1 cellular context compared by ENCODE assay signal in the genomic region with DNA sequence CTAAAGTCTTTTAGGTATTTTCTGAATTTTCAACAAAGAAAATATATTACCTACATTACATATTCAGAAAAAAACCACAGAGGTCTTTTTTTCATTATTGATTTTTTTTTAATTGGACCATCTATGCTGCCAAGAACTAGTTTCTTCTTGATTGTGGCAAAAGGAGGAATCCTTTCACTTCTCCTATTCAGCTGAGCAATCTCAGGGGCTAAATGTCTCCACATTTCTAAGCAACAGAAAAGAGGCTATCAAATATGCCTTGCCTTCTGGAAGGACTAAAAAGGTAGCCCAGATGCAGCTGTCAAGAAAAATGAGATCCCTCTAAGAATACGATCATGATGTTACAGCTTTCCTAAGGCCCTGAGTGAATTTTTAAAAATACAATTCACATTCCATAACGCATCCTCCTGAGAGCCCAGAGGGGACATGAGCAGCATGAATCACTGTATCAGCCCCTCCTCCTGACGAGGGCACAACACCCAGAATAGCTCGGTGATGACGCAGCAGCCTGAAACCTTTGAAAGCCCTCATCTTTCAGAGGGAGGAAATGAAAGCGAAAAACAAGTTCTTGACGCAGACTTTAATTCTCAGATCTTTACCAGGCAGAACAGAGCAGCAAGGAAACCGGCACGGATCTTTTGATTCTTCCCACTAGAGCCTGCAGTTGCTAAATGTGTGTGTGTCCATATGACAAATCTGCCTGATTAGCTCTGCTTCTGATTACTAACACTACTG.
TF ChIP-seq lines count a peak whose summit lies in the region.

No MANE protein-coding gene starts in this region.

TF ChIP-seq in K562, 482 proteins besides CTCF, POLR2A, EP300 and RAD21 (continued from another document and continues in another):
- TF ChIP-seq ZBTB12 (CRISPR knock-in tag; IDR thresholded peaks at IDR 0.05) (0 out of 2 replicates have a peak, but pooled peaks have one; percentile 22), HMG20A (CRISPR knock-in tag; conservative IDR thresholded peaks at IDR 0.05) (no peak), CCAR2 (IDR thresholded peaks at IDR 0.05; ENCODE audit: low read depth, low read length) (no peak), ZNF436 (CRISPR knock-in tag; IDR thresholded peaks at IDR 0.05) (no peak), ZNF253 (CRISPR knock-in tag; conservative IDR thresholded peaks at IDR 0.05) (no peak), U2AF2 (optimal IDR thresholded peaks at IDR 0.05; ENCODE audit: low read depth, low read length) (no peak), MEF2A (IDR thresholded peaks at IDR 0.05; ENCODE audit: control insufficient read depth, low read depth, low read length) (peak; percentile 94), POLR2H (tag; IDR thresholded peaks at IDR 0.05; ENCODE audit: low read depth) (no peak), ZNF175 (CRISPR knock-in tag; IDR thresholded peaks at IDR 0.05; ENCODE audit: low read depth) (no peak), MAZ (CRISPR knock-in tag; conservative IDR thresholded peaks at IDR 0.05 in 1 of 2, IDR thresholded peaks at IDR 0.05 in 1 of 2) (no peak), MAFK (IDR thresholded peaks at IDR 0.05; ENCODE audit: low read length) (peak; percentile 67), TCF7L2 (IDR thresholded peaks at IDR 0.05; ENCODE audit: low read depth, low read length) (no peak), TFAP4 (CRISPR knock-in tag; IDR thresholded peaks at IDR 0.05; ENCODE audit: borderline replicate concordance) (no peak), FOXM1 (IDR thresholded peaks at IDR 0.05; ENCODE audit: low read depth) (no peak), FOXM1 (CRISPR knock-in tag; IDR thresholded peaks at IDR 0.05; ENCODE audit: low read depth) (no peak), MTF1 (CRISPR knock-in tag; IDR thresholded peaks at IDR 0.05; ENCODE audit: borderline replicate concordance) (no peak), RUNX1 (IDR thresholded peaks at IDR 0.05; ENCODE audit: low read depth) (no peak), ARID1B (IDR thresholded peaks at IDR 0.05) (no peak), ZNF316 (IDR thresholded peaks at IDR 0.05) (peak; percentile 82), CREM (IDR thresholded peaks at IDR 0.05; ENCODE audit: low read depth) (peak; percentile 90), GABPB1 (CRISPR knock-in tag; IDR thresholded peaks at IDR 0.05) (no peak), POLR2B (IDR thresholded peaks at IDR 0.05; ENCODE audit: low read depth, partially characterized antibody) (no peak), POLR3G (IDR thresholded peaks at IDR 0.05; ENCODE audit: extremely low read depth, insufficient read length, insufficient replicate concordance) (no peak), KAT7 (CRISPR knock-in tag; IDR thresholded peaks at IDR 0.05; ENCODE audit: borderline replicate concordance) (no peak), PRMT5 (CRISPR knock-in tag; IDR thresholded peaks at IDR 0.05) (no peak), HMGN3 (IDR thresholded peaks at IDR 0.05; ENCODE audit: borderline replicate concordance, extremely low read depth, insufficient read length, low read depth, low read length) (no peak), TBP (optimal IDR thresholded peaks at IDR 0.05; ENCODE audit: low read depth, low read length) (no peak), TGIF2 (CRISPR knock-in tag; IDR thresholded peaks at IDR 0.05) (no peak), HLTF (IDR thresholded peaks at IDR 0.05) (no peak), CBX5 (IDR thresholded peaks at IDR 0.05; ENCODE audit: borderline replicate concordance, low read depth) (no peak), CEBPB (tag; IDR thresholded peaks at IDR 0.05) (no peak), TRIM24 (IDR thresholded peaks at IDR 0.05) (no peak), ZNF512 (tag; IDR thresholded peaks at IDR 0.05) (no peak), ZNF408 (CRISPR knock-in tag; IDR thresholded peaks at IDR 0.05; ENCODE audit: low read depth) (no peak), CREB3L1 (IDR thresholded peaks at IDR 0.05; ENCODE audit: borderline replicate concordance, low read depth) (no peak), EP400 (IDR thresholded peaks at IDR 0.05) (no peak; the same call in 1 of the 2 replicates), ZNF354B (CRISPR knock-in tag; IDR thresholded peaks at IDR 0.05) (no peak), SMARCA4 (IDR thresholded peaks at IDR 0.05) (peak; percentile 42; the same call in 1 of the 2 replicates), ZNF274 (IDR thresholded peaks at IDR 0.05; ENCODE audit: borderline replicate concordance, low read depth, low read length) (no peak), ZNF584 (CRISPR knock-in tag; IDR thresholded peaks at IDR 0.05; ENCODE audit: low read depth) (no peak), HDAC1 (IDR thresholded peaks at IDR 0.05) (0 out of 4 replicates have a peak, but pooled peaks of 1 of the 2 experiments have one; percentile 32), CXXC5 (CRISPR knock-in tag; IDR thresholded peaks at IDR 0.05) (peak; percentile 41), ZNF140 (CRISPR knock-in tag; IDR thresholded peaks at IDR 0.05) (no peak), ETS2 (tag; IDR thresholded peaks at IDR 0.05; ENCODE audit: borderline replicate concordance, poor library complexity, severe bottlenecking) (no peak), STAG1 (CRISPR knock-in tag; IDR thresholded peaks at IDR 0.05; ENCODE audit: borderline replicate concordance) (no peak), ZNF695 (CRISPR knock-in tag; IDR thresholded peaks at IDR 0.05) (no peak), RBM25 (IDR thresholded peaks at IDR 0.05; ENCODE audit: low read depth, low read length, severe bottlenecking) (no peak), NBN (IDR thresholded peaks at IDR 0.05; ENCODE audit: low read depth) (peak; percentile 27; the same call in 1 of the 2 replicates), C11orf30 (IDR thresholded peaks at IDR 0.05; ENCODE audit: low read depth) (peak; percentile 86), CTBP1 (IDR thresholded peaks at IDR 0.05; ENCODE audit: borderline replicate concordance) (peak; percentile 88), ARHGAP35 (IDR thresholded peaks at IDR 0.05; ENCODE audit: partially characterized antibody) (no peak), HNRNPH1 (optimal IDR thresholded peaks at IDR 0.05; ENCODE audit: low read depth, low read length) (no peak)
- TF ChIP-seq, protein P1, sequence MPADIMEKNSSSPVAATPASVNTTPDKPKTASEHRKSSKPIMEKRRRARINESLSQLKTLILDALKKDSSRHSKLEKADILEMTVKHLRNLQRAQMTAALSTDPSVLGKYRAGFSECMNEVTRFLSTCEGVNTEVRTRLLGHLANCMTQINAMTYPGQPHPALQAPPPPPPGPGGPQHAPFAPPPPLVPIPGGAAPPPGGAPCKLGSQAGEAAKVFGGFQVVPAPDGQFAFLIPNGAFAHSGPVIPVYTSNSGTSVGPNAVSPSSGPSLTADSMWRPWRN (IDR thresholded peaks at IDR 0.05; ENCODE audit: low read depth), result no peak
- TF ChIP-seq, protein P2, sequence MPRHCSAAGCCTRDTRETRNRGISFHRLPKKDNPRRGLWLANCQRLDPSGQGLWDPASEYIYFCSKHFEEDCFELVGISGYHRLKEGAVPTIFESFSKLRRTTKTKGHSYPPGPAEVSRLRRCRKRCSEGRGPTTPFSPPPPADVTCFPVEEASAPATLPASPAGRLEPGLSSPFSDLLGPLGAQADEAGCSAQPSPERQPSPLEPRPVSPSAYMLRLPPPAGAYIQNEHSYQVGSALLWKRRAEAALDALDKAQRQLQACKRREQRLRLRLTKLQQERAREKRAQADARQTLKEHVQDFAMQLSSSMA (CRISPR knock-in tag; IDR thresholded peaks at IDR 0.05), result no peak
- TF ChIP-seq, protein P3, sequence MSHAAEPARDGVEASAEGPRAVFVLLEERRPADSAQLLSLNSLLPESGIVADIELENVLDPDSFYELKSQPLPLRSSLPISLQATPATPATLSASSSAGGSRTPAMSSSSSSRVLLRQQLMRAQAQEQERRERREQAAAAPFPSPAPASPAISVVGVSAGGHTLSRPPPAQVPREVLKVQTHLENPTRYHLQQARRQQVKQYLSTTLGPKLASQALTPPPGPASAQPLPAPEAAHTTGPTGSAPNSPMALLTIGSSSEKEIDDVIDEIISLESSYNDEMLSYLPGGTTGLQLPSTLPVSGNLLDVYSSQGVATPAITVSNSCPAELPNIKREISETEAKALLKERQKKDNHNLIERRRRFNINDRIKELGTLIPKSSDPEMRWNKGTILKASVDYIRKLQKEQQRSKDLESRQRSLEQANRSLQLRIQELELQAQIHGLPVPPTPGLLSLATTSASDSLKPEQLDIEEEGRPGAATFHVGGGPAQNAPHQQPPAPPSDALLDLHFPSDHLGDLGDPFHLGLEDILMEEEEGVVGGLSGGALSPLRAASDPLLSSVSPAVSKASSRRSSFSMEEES (CRISPR knock-in tag; IDR thresholded peaks at IDR 0.05), result no peak
- TF ChIP-seq, protein P4, sequence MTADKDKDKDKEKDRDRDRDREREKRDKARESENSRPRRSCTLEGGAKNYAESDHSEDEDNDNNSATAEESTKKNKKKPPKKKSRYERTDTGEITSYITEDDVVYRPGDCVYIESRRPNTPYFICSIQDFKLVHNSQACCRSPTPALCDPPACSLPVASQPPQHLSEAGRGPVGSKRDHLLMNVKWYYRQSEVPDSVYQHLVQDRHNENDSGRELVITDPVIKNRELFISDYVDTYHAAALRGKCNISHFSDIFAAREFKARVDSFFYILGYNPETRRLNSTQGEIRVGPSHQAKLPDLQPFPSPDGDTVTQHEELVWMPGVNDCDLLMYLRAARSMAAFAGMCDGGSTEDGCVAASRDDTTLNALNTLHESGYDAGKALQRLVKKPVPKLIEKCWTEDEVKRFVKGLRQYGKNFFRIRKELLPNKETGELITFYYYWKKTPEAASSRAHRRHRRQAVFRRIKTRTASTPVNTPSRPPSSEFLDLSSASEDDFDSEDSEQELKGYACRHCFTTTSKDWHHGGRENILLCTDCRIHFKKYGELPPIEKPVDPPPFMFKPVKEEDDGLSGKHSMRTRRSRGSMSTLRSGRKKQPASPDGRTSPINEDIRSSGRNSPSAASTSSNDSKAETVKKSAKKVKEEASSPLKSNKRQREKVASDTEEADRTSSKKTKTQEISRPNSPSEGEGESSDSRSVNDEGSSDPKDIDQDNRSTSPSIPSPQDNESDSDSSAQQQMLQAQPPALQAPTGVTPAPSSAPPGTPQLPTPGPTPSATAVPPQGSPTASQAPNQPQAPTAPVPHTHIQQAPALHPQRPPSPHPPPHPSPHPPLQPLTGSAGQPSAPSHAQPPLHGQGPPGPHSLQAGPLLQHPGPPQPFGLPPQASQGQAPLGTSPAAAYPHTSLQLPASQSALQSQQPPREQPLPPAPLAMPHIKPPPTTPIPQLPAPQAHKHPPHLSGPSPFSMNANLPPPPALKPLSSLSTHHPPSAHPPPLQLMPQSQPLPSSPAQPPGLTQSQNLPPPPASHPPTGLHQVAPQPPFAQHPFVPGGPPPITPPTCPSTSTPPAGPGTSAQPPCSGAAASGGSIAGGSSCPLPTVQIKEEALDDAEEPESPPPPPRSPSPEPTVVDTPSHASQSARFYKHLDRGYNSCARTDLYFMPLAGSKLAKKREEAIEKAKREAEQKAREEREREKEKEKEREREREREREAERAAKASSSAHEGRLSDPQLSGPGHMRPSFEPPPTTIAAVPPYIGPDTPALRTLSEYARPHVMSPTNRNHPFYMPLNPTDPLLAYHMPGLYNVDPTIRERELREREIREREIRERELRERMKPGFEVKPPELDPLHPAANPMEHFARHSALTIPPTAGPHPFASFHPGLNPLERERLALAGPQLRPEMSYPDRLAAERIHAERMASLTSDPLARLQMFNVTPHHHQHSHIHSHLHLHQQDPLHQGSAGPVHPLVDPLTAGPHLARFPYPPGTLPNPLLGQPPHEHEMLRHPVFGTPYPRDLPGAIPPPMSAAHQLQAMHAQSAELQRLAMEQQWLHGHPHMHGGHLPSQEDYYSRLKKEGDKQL (CRISPR knock-in tag; IDR thresholded peaks at IDR 0.05; ENCODE audit: borderline replicate concordance), result no peak
